ENCODE assay signal across 1 cellular context in the genomic region with DNA sequence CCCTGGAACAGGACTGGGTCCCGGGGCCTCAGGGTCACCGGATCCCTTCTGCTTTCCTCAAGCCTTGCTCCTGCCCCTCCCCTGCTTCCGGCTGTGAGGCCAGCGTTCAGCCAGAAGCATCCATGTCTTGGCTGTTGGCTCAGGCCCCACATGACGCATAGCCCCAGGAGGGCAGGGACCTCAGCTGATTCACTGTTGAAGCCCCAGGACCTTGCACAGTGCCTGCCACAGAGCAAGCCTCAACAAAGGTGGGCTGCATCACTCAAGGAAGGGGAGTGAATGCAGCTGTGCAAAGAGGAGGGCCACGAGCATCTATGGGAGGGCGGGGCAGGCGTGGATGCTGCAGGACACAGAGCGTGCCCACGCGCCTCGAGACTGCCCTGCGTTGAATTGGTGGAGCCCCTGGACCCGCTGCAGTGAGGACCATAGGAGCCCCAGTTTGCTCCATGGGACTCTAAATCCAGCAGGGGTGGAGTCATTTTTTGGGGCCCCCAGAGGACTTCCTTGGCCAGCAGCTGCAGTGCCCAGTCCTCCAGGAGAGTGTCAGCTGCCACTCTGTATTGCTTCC.
TF ChIP-seq lines count a peak whose summit lies in the region.

No MANE protein-coding gene starts in this region.

TF ChIP-seq in Ishikawa, 13 proteins besides CTCF, POLR2A, EP300 and RAD21 (continued from another document):
- TF ChIP-seq, protein P1, sequence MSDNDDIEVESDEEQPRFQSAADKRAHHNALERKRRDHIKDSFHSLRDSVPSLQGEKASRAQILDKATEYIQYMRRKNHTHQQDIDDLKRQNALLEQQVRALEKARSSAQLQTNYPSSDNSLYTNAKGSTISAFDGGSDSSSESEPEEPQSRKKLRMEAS (IDR thresholded peaks at IDR 0.05): no peak; the same call in 1 of the 2 replicates
- TF ChIP-seq FOXM1 (IDR thresholded peaks at IDR 0.05; ENCODE audit: borderline replicate concordance, low read depth): no peak
- no peak for TF ChIP-seq EGR1 (IDR thresholded peaks at IDR 0.05)
